In genomic region chr5:119343766-119344165, GRCh38 we compare ENCODE assay signal across 8 cellular contexts. TPM values are rescaled to one million over a fixed set of nuclear protein-coding genes. Genes with fewer than 3 reads are reported as not detected.
DNase-seq lines count a peak whose midpoint lies in the region; ATAC-seq and TF ChIP-seq lines count a peak whose summit lies in the region.

No MANE protein-coding gene starts in this region.

- peaks cover 0 to 19% (median 6%) of the 10 kb centered on the region in 11 experiments; a peak in 11 of 22 replicates for H3K9me3 ChIP-seq in BLaER1 treated with 17β-estradiol and CSF1 and Interleukin-3, amounts not matched to agents 10 nM and 100 nM (replicated peaks in 1 of 11)
- no peaks in the 10 kb centered on the region for H3K9me3 ChIP-seq in OCI-LY3 (ENCODE audit: insufficient read depth, low read length)
- no peaks in the 10 kb centered on the region for H3K9me3 ChIP-seq in effector memory CD4-positive, alpha-beta T cell (ENCODE audit: control insufficient read depth, low read length)
- no peaks in the 10 kb centered on the region for H3K9me3 ChIP-seq in GM23248 (ENCODE audit: low read depth)

- peaks cover 76 to 98% (median 87%) of the 10 kb centered on the region in 10 experiments for H3K4me1 ChIP-seq in BLaER1 treated with 17β-estradiol and CSF1 and Interleukin-3, amounts not matched to agents 10 nM and 100 nM
- H3K4me1 ChIP-seq in OCI-LY3 (ENCODE audit: low read length) (peaks cover 72% of the 10 kb centered on the region), GM23248 (ENCODE audit: insufficient read depth) (peaks cover 8% of the 10 kb centered on the region)
- H3K4me1 ChIP-seq in effector memory CD4-positive, alpha-beta T cell (ENCODE audit: control insufficient read depth, insufficient read depth, low read length, poor library complexity, severe bottlenecking) = peaks cover 77% of the 10 kb centered on the region

- H3K27me3 ChIP-seq in BLaER1 treated with 17β-estradiol and CSF1 and Interleukin-3, amounts not matched to agents 10 nM and 100 nM = no peaks in the 10 kb centered on the region
- H3K27me3 ChIP-seq in OCI-LY3 (ENCODE audit: low read depth, low read length) (no peaks in the 10 kb centered on the region), GM23248 (replicated peaks; ENCODE audit: insufficient read depth) (no peaks in the 10 kb centered on the region)
- no peaks in the 10 kb centered on the region for H3K27me3 ChIP-seq in effector memory CD4-positive, alpha-beta T cell (replicated peaks; ENCODE audit: control insufficient read depth, insufficient read depth, low read length, poor library complexity, severe bottlenecking)

- peak overlapping the region in 7 of 11 experiments; percentile 1 to 89 (median 29); a peak in 8 of 22 replicates for H3K27ac ChIP-seq in BLaER1 treated with 17β-estradiol and CSF1 and Interleukin-3, amounts not matched to agents 10 nM and 100 nM
- peak overlapping the region; percentile 43; the same call in 1 of the 2 replicates for H3K27ac ChIP-seq in OCI-LY3 (ENCODE audit: low read length)
- H3K27ac ChIP-seq in effector memory CD4-positive, alpha-beta T cell (ENCODE audit: insufficient read depth, low read length, poor library complexity, severe bottlenecking) = peak overlapping the region; percentile 61
- H3K27ac ChIP-seq in GM23248 = no peak overlapping the region

- H3K36me3 ChIP-seq in BLaER1 treated with 17β-estradiol and CSF1 and Interleukin-3, amounts not matched to agents 10 nM and 100 nM = peaks cover 0 to 12% (median 4%) of the 10 kb centered on the region in 11 experiments; a peak in 6 of 22 replicates
- peaks cover 21% of the 10 kb centered on the region for H3K36me3 ChIP-seq in OCI-LY3 (replicated peaks; ENCODE audit: low read depth, low read length)
- no peaks in the 10 kb centered on the region for H3K36me3 ChIP-seq in effector memory CD4-positive, alpha-beta T cell (ENCODE audit: control insufficient read depth, insufficient read depth, low read length)
- no peaks in the 10 kb centered on the region for H3K36me3 ChIP-seq in GM23248 (ENCODE audit: low read depth)

- no peaks in the 10 kb centered on the region for H3F3A ChIP-seq in GM23248 (ENCODE audit: insufficient read depth)

- peak in 2 of 3 donors; percentile 37 to 39 for DNase-seq in effector memory CD4-positive, alpha-beta T cell
- DNase-seq in GM23248 (no peak), NCI-H1694 treated with DMSO at 0.1 percent for 48 hours (lab: John Stamatoyannopoulos, UW) (no peak), iPS-NIHi7 (ENCODE audit: extremely low spot score) (no peak), NCI-H2081 treated with DMSO at 0.1 percent for 48 hours (lab: John Stamatoyannopoulos, UW) (no peak)

- peak; percentile 20 for ATAC-seq in GM21529 (IDR thresholded peaks at IDR 0.05; ENCODE audit: unreplicated experiment)

- no peaks in the 10 kb centered on the region for H3K9me2 ChIP-seq in GM23248 (ENCODE audit: insufficient read depth)

- H4K20me1 ChIP-seq in BLaER1 treated with 17β-estradiol and CSF1 and Interleukin-3, amounts not matched to agents 10 nM and 100 nM = peaks cover 0 to 14% (median 0%) of the 10 kb centered on the region in 11 experiments; a peak in 1 of 22 replicates
- no peaks in the 10 kb centered on the region for H4K20me1 ChIP-seq in OCI-LY3 (ENCODE audit: insufficient read depth, low read length)
- no peaks in the 10 kb centered on the region for H4K20me1 ChIP-seq in GM23248 (ENCODE audit: insufficient read depth)

- in situ Hi-C loops in GM23248 (cut with MboI) = no loop called here

- 0 out of 20 replicates have a peak overlapping the region, but pooled peaks of 1 of the 10 experiments have one; percentile 10 for H3K4me3 ChIP-seq in BLaER1 treated with 17β-estradiol and CSF1 and Interleukin-3, amounts not matched to agents 10 nM and 100 nM
- H3K4me3 ChIP-seq in OCI-LY3 (ENCODE audit: low read length) (no peak overlapping the region), GM23248 (no peak overlapping the region)
- H3K4me3 ChIP-seq in effector memory CD4-positive, alpha-beta T cell (ENCODE audit: insufficient read depth, low read depth, low read length, poor library complexity, severe bottlenecking) = no peak overlapping the region

- H2AFZ ChIP-seq in OCI-LY3 (ENCODE audit: low read depth, low read length) (no peak overlapping the region), GM23248 (no peak overlapping the region)

- H3K9ac ChIP-seq in BLaER1 treated with 17β-estradiol and CSF1 and Interleukin-3, amounts not matched to agents 10 nM and 100 nM = no peak overlapping the region
- H3K9ac ChIP-seq in OCI-LY3 (ENCODE audit: low read length) (no peak overlapping the region), GM23248 (no peak overlapping the region)

- peak overlapping the region in 8 of 11 experiments; percentile 4 to 97 (median 70); a peak in 14 of 22 replicates for H3K4me2 ChIP-seq in BLaER1 treated with 17β-estradiol and CSF1 and Interleukin-3, amounts not matched to agents 10 nM and 100 nM
- H3K4me2 ChIP-seq in OCI-LY3 (ENCODE audit: low read length) (peak overlapping the region; percentile 40), GM23248 (ENCODE audit: unreplicated experiment) (no peak overlapping the region)

- no peak for TF ChIP-seq CTCF in OCI-LY3 (IDR thresholded peaks at IDR 0.05; ENCODE audit: low read depth, low read length)

- peaks cover 43% of the 10 kb centered on the region for H3K79me2 ChIP-seq in OCI-LY3 (ENCODE audit: low read length)
- no peaks in the 10 kb centered on the region for H3K79me2 ChIP-seq in GM23248 (ENCODE audit: insufficient read depth)

- WGBS in GM23248 (ENCODE audit: low coverage in 1 of 2, low lambda C conversion rate in 2 of 2, missing lambda C conversion rate in 2 of 2), 2 experiments = 91 to 98% methylated on average over 3 of the region's 3 CpGs

RNA-seq across cellular contexts. Expression of gene TNFAIP8, which starts 12.1 kb away (rescaled TPM):
- 9.9 and 14.8 TPM in 2 replicates for total RNA-seq in GM23248 (2014; rRNA removed; shearing (Covaris generic))
- 10.3 and 10.4 TPM in 2 replicates for polyA plus RNA-seq in GM23248 (2016; fragmentation: Nextera tagmentation; extraction: Ambion mirVana)

Comparison
In these comparisons a context has a peak if more than half of its experiments do, and no peak if none do; other contexts are left out.
1. DNase-seq: peak in effector memory CD4-positive, alpha-beta T cell (2 of 3); none in GM23248 (single experiment), NCI-H1694 treated with DMSO at 0.1 percent for 48 hours (single experiment), iPS-NIHi7 (single experiment) and NCI-H2081 treated with DMSO at 0.1 percent for 48 hours (single experiment).